In the genomic region with DNA sequence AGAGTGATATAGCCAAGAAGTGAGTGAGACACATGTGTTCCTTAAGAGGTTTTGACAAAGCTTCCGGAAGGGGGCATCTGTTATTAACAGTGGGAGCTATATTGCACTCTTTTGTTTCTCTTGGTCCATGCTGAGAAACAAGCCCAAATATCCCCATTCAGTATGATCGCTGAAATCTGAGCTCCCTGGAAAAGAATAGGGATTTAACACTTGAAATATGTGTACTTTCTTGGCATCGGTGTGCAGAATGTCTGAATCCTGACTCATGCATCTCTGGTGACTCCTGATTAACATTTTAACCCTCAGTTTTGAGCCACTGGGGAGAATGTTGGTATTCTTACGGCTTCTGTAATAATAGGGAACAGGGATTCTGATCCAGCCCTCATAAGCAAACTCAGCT, we compare ENCODE assay signal across 14 cellular contexts.
DNase-seq lines count a peak whose midpoint lies in the region; ATAC-seq, FAIRE-seq and TF ChIP-seq lines count a peak whose summit lies in the region.
"Had no signal": no experiment of that assay in that cellular context is flagged by ENCODE, and none has a peak within 500 bp of the region (broad histone marks: within the 10 kb centered on the region; RNA-seq: fewer than 3 reads in every experiment).

No MANE protein-coding gene starts in this region.

- H4K20me1 ChIP-seq in fibroblast of lung (ENCODE audit: control insufficient read depth, extremely low read depth, insufficient read depth, low read length), result no peaks in the 10 kb centered on the region

- no peak for ATAC-seq in T-helper 17 cell
- ATAC-seq: activated naive CD4-positive, alpha-beta T cell treated with anti-CD3 and anti-CD28 coated beads, Interleukin-2, amount 50 U/mL, for 72 hours; esophagus mucosa; stimulated activated effector memory CD8-positive, alpha-beta T cell treated with anti-CD3 and anti-CD28 coated beads, Interleukin-12 subunit alpha, Interleukin-12 subunit beta, amount 100 ng/mL, for 72 hours had no signal

- intact Hi-C loops in colonic mucosa (cut with DNase I), result no loop called here

- H3K27me3 Mint-ChIP-seq in T-helper 17 cell, result no peaks in the 10 kb centered on the region
- H3K27me3 Mint-ChIP-seq in glutamatergic neuron (ENCODE audit: unreplicated experiment), result peaks cover 2% of the 10 kb centered on the region

- no peaks in the 10 kb centered on the region for H3K79me2 ChIP-seq in fibroblast of lung (ENCODE audit: control insufficient read depth, insufficient read depth, low read length)

- H3K27ac ChIP-seq in fibroblast of lung (ENCODE audit: insufficient read depth, low read length), result no peak overlapping the region
- H3K27ac ChIP-seq in colonic mucosa, result no peak overlapping the region

- no peaks in the 10 kb centered on the region for H3K36me3 Mint-ChIP-seq in T-helper 17 cell (ENCODE audit: low read depth)
- H3K36me3 Mint-ChIP-seq in glutamatergic neuron (ENCODE audit: unreplicated experiment), result no peaks in the 10 kb centered on the region
- H3K36me3 Mint-ChIP-seq: activated naive CD4-positive, alpha-beta T cell treated with anti-CD3 and anti-CD28 coated beads, Interleukin-2, amount 50 U/mL, for 72 hours; stimulated activated effector memory CD8-positive, alpha-beta T cell treated with anti-CD3 and anti-CD28 coated beads, Interleukin-12 subunit alpha, Interleukin-12 subunit beta, amount 100 ng/mL, for 72 hours had no signal

- H3K9me3 ChIP-seq in fibroblast of lung (ENCODE audit: control insufficient read depth, insufficient read depth, low read depth, low read length) (no peaks in the 10 kb centered on the region), T-helper 17 cell (ENCODE audit: control insufficient read depth, low read length, poor library complexity, severe bottlenecking) (no peaks in the 10 kb centered on the region), colonic mucosa (no peaks in the 10 kb centered on the region)

- H3K27ac Mint-ChIP-seq in T-helper 17 cell, result no peak overlapping the region
- H3K27ac Mint-ChIP-seq in glutamatergic neuron (ENCODE audit: unreplicated experiment), result no peak overlapping the region
- H3K27ac Mint-ChIP-seq: activated naive CD4-positive, alpha-beta T cell treated with anti-CD3 and anti-CD28 coated beads, Interleukin-2, amount 50 U/mL, for 72 hours; stimulated activated effector memory CD8-positive, alpha-beta T cell treated with anti-CD3 and anti-CD28 coated beads, Interleukin-12 subunit alpha, Interleukin-12 subunit beta, amount 100 ng/mL, for 72 hours had no signal

- H3K9me3 Mint-ChIP-seq in glutamatergic neuron (ENCODE audit: unreplicated experiment), result no peaks in the 10 kb centered on the region
- H3K9me3 Mint-ChIP-seq: activated naive CD4-positive, alpha-beta T cell treated with anti-CD3 and anti-CD28 coated beads, Interleukin-2, amount 50 U/mL, for 72 hours; stimulated activated effector memory CD8-positive, alpha-beta T cell treated with anti-CD3 and anti-CD28 coated beads, Interleukin-12 subunit alpha, Interleukin-12 subunit beta, amount 100 ng/mL, for 72 hours had no signal

- H3K4me2 ChIP-seq in fibroblast of lung (ENCODE audit: extremely low read depth, insufficient read depth, low read length), result no peak overlapping the region
- H3K4me2 ChIP-seq: smooth muscle cell had no signal

- no peak for FAIRE-seq in H54 (lab: Jason Lieb, UNC)

- DNase-seq in H54 (ENCODE audit: insufficient read length, low spot score) (peak; percentile 6), NCI-H748 (lab: John Stamatoyannopoulos, UW; ENCODE audit: unreplicated experiment) (peak; percentile 82), fibroblast of lung (ENCODE audit: low read depth in 2 of 2) (peak; percentile 59 to 90), retinal pigment epithelial cell (ENCODE audit: low read depth) (peak; percentile 90), T-helper 17 cell (no peak), colonic mucosa (no peak), NCI-H1417 treated with DMSO at 0.1 percent for 48 hours (lab: John Stamatoyannopoulos, UW) (no peak), glutamatergic neuron (no peak)
- DNase-seq: KBM-7, midbrain had no signal

- H3K27me3 ChIP-seq in fibroblast of lung (ENCODE audit: control insufficient read depth, insufficient read depth, low read length) (no peaks in the 10 kb centered on the region), colonic mucosa (no peaks in the 10 kb centered on the region)

- H3K4me1 ChIP-seq in fibroblast of lung (ENCODE audit: control insufficient read depth, extremely low read depth, insufficient read depth, low read length), result no peaks in the 10 kb centered on the region
- H3K4me1 ChIP-seq in colonic mucosa, result no peaks in the 10 kb centered on the region

- H3K9ac ChIP-seq in fibroblast of lung (ENCODE audit: insufficient read depth, low read length), result no peak overlapping the region
- H3K9ac ChIP-seq in colonic mucosa (ENCODE audit: low read depth in 2 of 2, low read length in 2 of 2), result no peak overlapping the region

- no peak for TF ChIP-seq POLR2A in H54 (IDR thresholded peaks at IDR 0.05; ENCODE audit: low read depth, low read length)

- H2AFZ ChIP-seq in fibroblast of lung (ENCODE audit: low read length), result no peak overlapping the region

- no peak overlapping the region for H3K4me3 Mint-ChIP-seq in T-helper 17 cell
- no peak overlapping the region for H3K4me3 Mint-ChIP-seq in glutamatergic neuron (ENCODE audit: unreplicated experiment)
- H3K4me3 Mint-ChIP-seq: stimulated activated effector memory CD8-positive, alpha-beta T cell treated with anti-CD3 and anti-CD28 coated beads, Interleukin-12 subunit alpha, Interleukin-12 subunit beta, amount 100 ng/mL, for 72 hours had no signal

- TF ChIP-seq CTCF in fibroblast of lung (conservative IDR thresholded peaks at IDR 0.05 in 1 of 2, IDR thresholded peaks at IDR 0.05 in 1 of 2; ENCODE audit: low read depth in 1 of 2, low read length in 2 of 2), result peak in 1 of 2 donors; percentile 1
- TF ChIP-seq CTCF in retinal pigment epithelial cell (conservative IDR thresholded peaks at IDR 0.05; ENCODE audit: low read depth, low read length), result peak; percentile 42
- TF ChIP-seq CTCF in colonic mucosa (IDR thresholded peaks at IDR 0.05), result no peak
- no peak for TF ChIP-seq CTCF in glutamatergic neuron (IDR thresholded peaks at IDR 0.05; ENCODE audit: partially characterized antibody, unreplicated experiment)

- H3K36me3 ChIP-seq in fibroblast of lung (ENCODE audit: control insufficient read depth, insufficient read depth, low read length) (no peaks in the 10 kb centered on the region), colonic mucosa (no peaks in the 10 kb centered on the region)

- H3K4me3 ChIP-seq in fibroblast of lung (replicated peaks in 1 of 4; ENCODE audit: control extremely low read depth in 1 of 4, insufficient read depth in 1 of 4, low read depth in 3 of 4, low read length in 4 of 4) (no peak overlapping the region), retinal pigment epithelial cell (ENCODE audit: low read length) (no peak overlapping the region), colonic mucosa (no peak overlapping the region)
- H3K4me3 ChIP-seq: smooth muscle cell had no signal

- H3K4me1 Mint-ChIP-seq in T-helper 17 cell (no peaks in the 10 kb centered on the region), glutamatergic neuron (ENCODE audit: low read depth, unreplicated experiment) (peaks cover 11% of the 10 kb centered on the region)
- H3K4me1 Mint-ChIP-seq: stimulated activated effector memory CD8-positive, alpha-beta T cell treated with anti-CD3 and anti-CD28 coated beads, Interleukin-12 subunit alpha, Interleukin-12 subunit beta, amount 100 ng/mL, for 72 hours had no signal

Comparison
In these comparisons a context has a peak if more than half of its experiments do, and no peak if none do; other contexts are left out.
1. DNase-seq: peak in H54 (single experiment), NCI-H748 (single experiment), fibroblast of lung (2 of 2) and retinal pigment epithelial cell (single experiment); none in T-helper 17 cell (0 of 3), colonic mucosa (single experiment), NCI-H1417 treated with DMSO at 0.1 percent for 48 hours (single experiment) and glutamatergic neuron (single experiment).